Comparison of ENCODE assay signal across 8 cellular contexts in genomic region chr2:202910687-202911086, GRCh38. TPM values are rescaled to one million over a fixed set of nuclear protein-coding genes. Genes with fewer than 3 reads are reported as not detected.
DNase-seq lines count a peak whose midpoint lies in the region; ATAC-seq and TF ChIP-seq lines count a peak whose summit lies in the region.

No MANE protein-coding gene starts in this region.

- H3K27me3 Mint-ChIP-seq in natural killer cell treated with Interleukin-12 subunit alpha and Interleukin-12 subunit beta and Interleukin-15 and Interleukin-18, amount 100 ng/mL, for 72 hours, result no peaks in the 10 kb centered on the region

- H3K27ac Mint-ChIP-seq in natural killer cell treated with Interleukin-12 subunit alpha and Interleukin-12 subunit beta and Interleukin-15 and Interleukin-18, amount 100 ng/mL, for 72 hours, result peak overlapping the region; percentile 96 to 98

- no peaks in the 10 kb centered on the region for H3K9me3 Mint-ChIP-seq in natural killer cell treated with Interleukin-12 subunit alpha and Interleukin-12 subunit beta and Interleukin-15 and Interleukin-18, amount 100 ng/mL, for 72 hours

- H3K27ac ChIP-seq in BLaER1 treated with 17β-estradiol and CSF1 and Interleukin-3, amounts not matched to agents 10 nM and 100 nM, result peak overlapping the region in 10 of 11 experiments; percentile 84 to 97 (median 91); a peak in 21 of 22 replicates
- H3K27ac ChIP-seq in colonic mucosa, result no peak overlapping the region

- ATAC-seq in natural killer cell treated with Interleukin-12 subunit alpha and Interleukin-12 subunit beta and Interleukin-15 and Interleukin-18, amount 100 ng/mL, for 72 hours, result no peak
- no peak for ATAC-seq in HG02763 (IDR thresholded peaks at IDR 0.05; ENCODE audit: unreplicated experiment)

- peaks cover 25 to 35% (median 31%) of the 10 kb centered on the region in 10 experiments for H3K4me1 ChIP-seq in BLaER1 treated with 17β-estradiol and CSF1 and Interleukin-3, amounts not matched to agents 10 nM and 100 nM
- no peaks in the 10 kb centered on the region for H3K4me1 ChIP-seq in colonic mucosa

- H3K36me3 ChIP-seq in BLaER1 treated with 17β-estradiol and CSF1 and Interleukin-3, amounts not matched to agents 10 nM and 100 nM, result peaks cover 10 to 40% (median 31%) of the 10 kb centered on the region in 11 experiments
- no peaks in the 10 kb centered on the region for H3K36me3 ChIP-seq in colonic mucosa

- H3K36me3 Mint-ChIP-seq in natural killer cell treated with Interleukin-12 subunit alpha and Interleukin-12 subunit beta and Interleukin-15 and Interleukin-18, amount 100 ng/mL, for 72 hours, result peaks cover 6% of the 10 kb centered on the region

- peak overlapping the region; percentile 80 to 94 (median 89) for H3K9ac ChIP-seq in BLaER1 treated with 17β-estradiol and CSF1 and Interleukin-3, amounts not matched to agents 10 nM and 100 nM
- H3K9ac ChIP-seq in colonic mucosa (ENCODE audit: low read depth in 2 of 2, low read length in 2 of 2), result no peak overlapping the region

- DNase-seq in LNCaP clone FGC (ENCODE audit: low read depth), result no peak
- DNase-seq in colonic mucosa, result no peak
- no peak for DNase-seq in natural killer cell treated with Interleukin-12 subunit alpha and Interleukin-12 subunit beta and Interleukin-15 and Interleukin-18, amount 100 ng/mL, for 72 hours (ENCODE audit: low spot score)
- no peak for DNase-seq in stimulated activated naive CD4-positive, alpha-beta T cell (lab: John Stamatoyannopoulos, UW)
- no peak for DNase-seq in NCI-H2107 (lab: John Stamatoyannopoulos, UW)
- DNase-seq in stimulated activated CD4-positive, alpha-beta T cell treated with anti-CD3 and anti-CD28 coated beads, Interleukin-2, amount 100 ng/mL, for 48 hours, result no peak

- no peaks in the 10 kb centered on the region for H3K27me3 ChIP-seq in BLaER1 treated with 17β-estradiol and CSF1 and Interleukin-3, amounts not matched to agents 10 nM and 100 nM
- H3K27me3 ChIP-seq in colonic mucosa, result no peaks in the 10 kb centered on the region

- peak overlapping the region; percentile 75 to 89 (median 81) for H3K4me3 ChIP-seq in BLaER1 treated with 17β-estradiol and CSF1 and Interleukin-3, amounts not matched to agents 10 nM and 100 nM
- peak overlapping the region; percentile 75 for H3K4me3 ChIP-seq in LNCaP clone FGC (ENCODE audit: low read depth, low read length)
- H3K4me3 ChIP-seq in colonic mucosa, result peak overlapping the region; percentile 72

- H3K4me2 ChIP-seq in BLaER1 treated with 17β-estradiol and CSF1 and Interleukin-3, amounts not matched to agents 10 nM and 100 nM, result peak overlapping the region; percentile 79 to 97 (median 90)

- peak overlapping the region; percentile 98 for H3K4me3 Mint-ChIP-seq in natural killer cell treated with Interleukin-12 subunit alpha and Interleukin-12 subunit beta and Interleukin-15 and Interleukin-18, amount 100 ng/mL, for 72 hours

- intact Hi-C loops in colonic mucosa (cut with DNase I), result no loop called here

- H4K20me1 ChIP-seq in BLaER1 treated with 17β-estradiol and CSF1 and Interleukin-3, amounts not matched to agents 10 nM and 100 nM, result peaks cover 0 to 36% (median 19%) of the 10 kb centered on the region in 11 experiments; a peak in 11 of 22 replicates

- TF ChIP-seq CTCF in LNCaP clone FGC (IDR thresholded peaks at IDR 0.05; ENCODE audit: control insufficient read depth, extremely low read depth, insufficient read depth) (no peak), colonic mucosa (IDR thresholded peaks at IDR 0.05) (no peak)

- peaks cover 15 to 21% of the 10 kb centered on the region in 2 donors for H3K4me1 Mint-ChIP-seq in natural killer cell treated with Interleukin-12 subunit alpha and Interleukin-12 subunit beta and Interleukin-15 and Interleukin-18, amount 100 ng/mL, for 72 hours (ENCODE audit: low read depth in 2 of 2)

- peaks cover 3 to 10% (median 7%) of the 10 kb centered on the region in 11 experiments; a peak in 20 of 22 replicates for H3K9me3 ChIP-seq in BLaER1 treated with 17β-estradiol and CSF1 and Interleukin-3, amounts not matched to agents 10 nM and 100 nM (replicated peaks in 1 of 11)
- no peaks in the 10 kb centered on the region for H3K9me3 ChIP-seq in colonic mucosa

RNA-seq across cellular contexts. Expression of gene WDR12, which starts 0.8 kb away (rescaled TPM):
- 10 to 100 TPM; 42.0 to 54.2 TPM for total RNA-seq in colonic mucosa
- total RNA-seq in natural killer cell treated with Interleukin-12 subunit alpha and Interleukin-12 subunit beta and Interleukin-15 and Interleukin-18, amount 100 ng/mL, for 72 hours, result 10 to 100 TPM; 76.4 to 90.2 TPM

RNA-seq across cellular contexts. Expression of gene CARF, which starts 1.4 kb away (rescaled TPM):
- 1 to 10 TPM; 3.8 to 5.1 TPM for total RNA-seq in colonic mucosa
- 1 to 10 TPM; 3.4 to 4.7 TPM for total RNA-seq in natural killer cell treated with Interleukin-12 subunit alpha and Interleukin-12 subunit beta and Interleukin-15 and Interleukin-18, amount 100 ng/mL, for 72 hours

RNA-seq across cellular contexts. Expression of gene ICA1L, which starts 39.1 kb away (rescaled TPM):
- total RNA-seq in colonic mucosa, result 1 to 10 TPM in 1 of 2 donors, under 1 TPM in 1; 0.54 to 1.8 TPM
- total RNA-seq in natural killer cell treated with Interleukin-12 subunit alpha and Interleukin-12 subunit beta and Interleukin-15 and Interleukin-18, amount 100 ng/mL, for 72 hours, result 1 to 10 TPM; 5.2 to 9.7 TPM

Comparison
In these comparisons a context has a peak if more than half of its experiments do, and no peak if none do; other contexts are left out.
1. H3K9ac ChIP-seq: peak in BLaER1 treated with 17β-estradiol and CSF1 and Interleukin-3, amounts not matched to agents 10 nM and 100 nM (11 of 11); none in colonic mucosa (0 of 2).
2. Peak in every context shown above with its lines, with median percentiles within 50 percentile points of each other: H3K4me3 ChIP-seq.